11 cellular contexts compared by ENCODE assay signal in the genomic region with DNA sequence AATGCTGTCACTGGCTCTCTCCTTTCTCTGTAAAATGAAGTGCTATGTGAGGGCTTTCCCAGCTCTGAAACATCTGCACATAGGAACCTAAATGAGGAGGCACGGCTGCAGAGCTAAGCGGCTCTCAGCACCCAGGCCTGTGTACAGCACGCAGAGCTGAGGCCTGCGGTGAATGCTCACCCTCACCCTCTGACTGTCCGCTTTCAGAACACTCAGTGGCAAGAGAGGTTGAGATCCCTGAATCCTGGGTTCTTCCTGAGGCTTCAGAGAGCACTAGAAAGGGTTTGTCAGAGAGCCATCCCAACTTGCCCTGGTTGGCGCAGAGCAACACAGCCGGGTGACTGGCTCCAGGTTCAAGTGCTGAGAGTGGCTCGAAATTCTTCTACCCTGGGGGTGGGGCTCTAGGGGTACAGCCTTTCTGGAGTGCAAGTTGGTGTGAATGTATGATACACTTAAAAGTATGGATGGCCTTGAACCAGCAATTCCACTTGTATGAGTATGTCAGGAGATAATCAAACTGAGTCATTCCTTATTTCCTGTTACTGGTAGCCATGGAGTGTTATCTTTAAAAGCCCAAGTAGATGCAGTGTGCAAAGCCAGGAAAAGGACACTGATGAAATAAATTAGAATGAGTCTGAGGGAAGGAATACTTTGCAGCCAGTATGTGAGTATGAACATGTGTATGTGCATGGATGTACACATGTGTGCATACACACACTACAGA. TPM values are rescaled to one million over a fixed set of nuclear protein-coding genes. Genes with fewer than 3 reads are reported as not detected.
A peak's percentile ranks its signal among the peaks of the same experiment; 100 is the strongest.
DNase-seq lines count a peak whose midpoint lies in the region; ATAC-seq and TF ChIP-seq lines count a peak whose summit lies in the region.
"Had no signal": no experiment of that assay in that cellular context is flagged by ENCODE, and none has a peak within 500 bp of the region (broad histone marks: within the 10 kb centered on the region; RNA-seq: fewer than 3 reads in every experiment).

No MANE protein-coding gene starts in this region.

- ATAC-seq in HG03520 (IDR thresholded peaks at IDR 0.05; ENCODE audit: unreplicated experiment): no peak
- ATAC-seq in GM21423 (IDR thresholded peaks at IDR 0.05; ENCODE audit: unreplicated experiment): no peak
- ATAC-seq: activated CD8-positive, alpha-beta T cell treated with anti-CD3 and anti-CD28 coated beads, Interleukin-2, amount 10 ng/mL, durations not matched to agents 7 days and 5 days had no signal

- DNase-seq in AG04449 (ENCODE audit: low read depth, low spot score) (peak; percentile 59), HPDE6-E6E7 (ENCODE audit: extremely low spot score) (peak; percentile 34), amniotic epithelial cell (ENCODE audit: low read depth) (peak; percentile 94), glomerular endothelial cell (ENCODE audit: extremely low read depth, low read depth, low spot score) (peak; percentile 74), NCI-H146 treated with DMSO at 0.1 percent for 48 hours (lab: John Stamatoyannopoulos, UW; ENCODE audit: unreplicated experiment) (no peak), T1000 (lab: John Stamatoyannopoulos, UW) (no peak)
- DNase-seq: activated CD8-positive, alpha-beta T cell treated with anti-CD3 and anti-CD28 coated beads, Interleukin-2, amount 10 ng/mL, durations not matched to agents 7 days and 5 days had no signal

- TF ChIP-seq CTCF in AG04449 (IDR thresholded peaks at IDR 0.05; ENCODE audit: insufficient read depth, low read length, missing control alignments): no peak

- no peak overlapping the region for H3K4me3 ChIP-seq in AG04449 (ENCODE audit: low read depth, low read length)

- POLR2A ChIA-PET in AG04449 (lab: Yijun Ruan, JAX): no interaction called here

- CTCF ChIA-PET in AG04449 (lab: Yijun Ruan, JAX): interaction anchor here (0.8 to 1.7 kb wide), 3 partner anchors 10 to 16 kb away, joined by 4 to 8 read pairs (median 5); no protein-coding TSS in a partner anchor

RNA-seq across cellular contexts. Expression of a gene that starts 1.7 kb away (rescaled TPM):
- total RNA-seq in glomerular endothelial cell: not detected in 2 replicates
- total RNA-seq: activated CD8-positive, alpha-beta T cell treated with anti-CD3 and anti-CD28 coated beads, Interleukin-2, amount 10 ng/mL, durations not matched to agents 7 days and 5 days; liver; T-helper 2 cell treated with Interferon-gamma antibody and Interleukin-4, amounts not matched to agents 100 ng/mL and 5 ng/mL, for 36 hours had no signal

RNA-seq across cellular contexts. Expression of a gene that starts 13.7 kb away (rescaled TPM):
- total RNA-seq in glomerular endothelial cell: not detected in 2 replicates
- total RNA-seq: activated CD8-positive, alpha-beta T cell treated with anti-CD3 and anti-CD28 coated beads, Interleukin-2, amount 10 ng/mL, durations not matched to agents 7 days and 5 days; T-helper 2 cell treated with Interferon-gamma antibody and Interleukin-4, amounts not matched to agents 100 ng/mL and 5 ng/mL, for 36 hours had no signal

RNA-seq across cellular contexts. Expression of a gene that starts 46.5 kb away (rescaled TPM):
- 49.0 and 247 TPM in 2 replicates for total RNA-seq in glomerular endothelial cell

Comparison
In these comparisons a context has a peak if more than half of its experiments do, and no peak if none do; other contexts are left out.
1. DNase-seq: peak in AG04449 (single experiment), HPDE6-E6E7 (single experiment), amniotic epithelial cell (single experiment) and glomerular endothelial cell (single experiment); none in NCI-H146 treated with DMSO at 0.1 percent for 48 hours (single experiment) and T1000 (single experiment).